17 cellular contexts compared by ENCODE assay signal in genomic region chr11:117931331-117931950, GRCh38. TPM values are rescaled to one million over a fixed set of nuclear protein-coding genes. Genes with fewer than 3 reads are reported as not detected.
DNase-seq lines count a peak whose midpoint lies in the region; ATAC-seq lines count a peak whose summit lies in the region.
"Had no signal": no experiment of that assay in that cellular context is flagged by ENCODE, and none has a peak within 500 bp of the region (broad histone marks: within the 10 kb centered on the region; RNA-seq: fewer than 3 reads in every experiment).

No MANE protein-coding gene starts in this region.

- CTCF ChIA-PET in activated naive CD4-positive, alpha-beta T cell treated with anti-CD3 and anti-CD28 coated beads for 36 hours (lab: Charles Lee), result interaction anchor here (1.2 to 5.6 kb wide), 5 partner anchors 12 to 124 kb away, joined by 3 to 53 read pairs (median 8); no protein-coding TSS in a partner anchor
- CTCF ChIA-PET in activated CD4-positive, alpha-beta memory T cell treated with anti-CD3 and anti-CD28 coated beads for 36 hours (lab: Charles Lee), result interaction anchor here (1.0 to 6.3 kb wide), 6 partner anchors 12 to 124 kb away, joined by 3 to 53 read pairs (median 7); no protein-coding TSS in a partner anchor

- intact Hi-C loops in activated naive CD4-positive, alpha-beta T cell treated with anti-CD3 and anti-CD28 coated beads for 36 hours (cut with micrococcal nuclease), result no loop called here
- intact Hi-C loops in activated CD4-positive, alpha-beta memory T cell treated with anti-CD3 and anti-CD28 coated beads for 36 hours (cut with micrococcal nuclease), result loop anchor here (2.0 to 5.0 kb wide), 2 partner anchors 15 to 121 kb away; no protein-coding TSS in a partner anchor

- peak overlapping the region; percentile 20 for H3K27ac Mint-ChIP-seq in activated naive CD4-positive, alpha-beta T cell treated with anti-CD3 and anti-CD28 coated beads for 36 hours
- peak overlapping the region; percentile 51 for H3K27ac Mint-ChIP-seq in activated CD4-positive, alpha-beta memory T cell treated with anti-CD3 and anti-CD28 coated beads for 36 hours
- peak overlapping the region; percentile 99 for H3K27ac Mint-ChIP-seq in stimulated activated naive CD8-positive, alpha-beta T cell treated with anti-CD3 and anti-CD28 coated beads, Interleukin-15, Interleukin-2, amounts not matched to agents 100 ng/mL and 50 ng/mL, for 24 hours

- POLR2A ChIA-PET in activated CD4-positive, alpha-beta memory T cell treated with anti-CD3 and anti-CD28 coated beads for 36 hours (lab: Charles Lee), result interaction anchor here (0.8 to 1.5 kb wide), 4 partner anchors 12 to 56 kb away, joined by 3 to 6 read pairs (median 3); partner anchors contain the start of gene FXYD6

- H3K27me3 Mint-ChIP-seq in activated naive CD4-positive, alpha-beta T cell treated with anti-CD3 and anti-CD28 coated beads for 36 hours (ENCODE audit: low read depth), result no peaks in the 10 kb centered on the region
- H3K27me3 Mint-ChIP-seq in activated CD4-positive, alpha-beta memory T cell treated with anti-CD3 and anti-CD28 coated beads for 36 hours, result no peaks in the 10 kb centered on the region
- H3K27me3 Mint-ChIP-seq in stimulated activated naive CD8-positive, alpha-beta T cell treated with anti-CD3 and anti-CD28 coated beads, Interleukin-15, Interleukin-2, amounts not matched to agents 100 ng/mL and 50 ng/mL, for 24 hours, result peaks cover 3% of the 10 kb centered on the region

- H3K9me3 Mint-ChIP-seq in activated naive CD4-positive, alpha-beta T cell treated with anti-CD3 and anti-CD28 coated beads for 36 hours, result no peaks in the 10 kb centered on the region
- no peaks in the 10 kb centered on the region for H3K9me3 Mint-ChIP-seq in activated CD4-positive, alpha-beta memory T cell treated with anti-CD3 and anti-CD28 coated beads for 36 hours
- no peaks in the 10 kb centered on the region for H3K9me3 Mint-ChIP-seq in stimulated activated naive CD8-positive, alpha-beta T cell treated with anti-CD3 and anti-CD28 coated beads, Interleukin-15, Interleukin-2, amounts not matched to agents 100 ng/mL and 50 ng/mL, for 24 hours

- DNase-seq in activated naive CD4-positive, alpha-beta T cell treated with anti-CD3 and anti-CD28 coated beads for 36 hours, result no peak
- DNase-seq in activated naive CD4-positive, alpha-beta T cell treated with Interleukin-2 at 50 U/mL for 16 hours, result no peak
- DNase-seq in activated CD4-positive, alpha-beta memory T cell treated with anti-CD3 and anti-CD28 coated beads for 36 hours, result no peak
- DNase-seq in left lobe of liver (ENCODE audit: low spot score) (no peak), cerebellum (ENCODE audit: low spot score) (no peak)
- no peak for DNase-seq in NK-92 treated with Interleukin-12 subunit alpha and Interleukin-12 subunit beta, amount 100 ng/mL, for 24 hours (lab: John Stamatoyannopoulos, UW)
- DNase-seq: activated CD4-positive, alpha-beta T cell treated with anti-CD3 and anti-CD28 coated beads for 4 hours; Calu3; H7; hypothalamus; left cardiac atrium; MM.1S; NCI-H2029; T1000 had no signal

- peaks cover 47% of the 10 kb centered on the region for H3K4me1 Mint-ChIP-seq in activated naive CD4-positive, alpha-beta T cell treated with anti-CD3 and anti-CD28 coated beads for 36 hours (ENCODE audit: low read depth)
- peaks cover 49% of the 10 kb centered on the region for H3K4me1 Mint-ChIP-seq in activated CD4-positive, alpha-beta memory T cell treated with anti-CD3 and anti-CD28 coated beads for 36 hours (ENCODE audit: low read depth)
- H3K4me1 Mint-ChIP-seq in stimulated activated naive CD8-positive, alpha-beta T cell treated with anti-CD3 and anti-CD28 coated beads, Interleukin-15, Interleukin-2, amounts not matched to agents 100 ng/mL and 50 ng/mL, for 24 hours (ENCODE audit: low read depth), result peaks cover 84% of the 10 kb centered on the region

- peak; percentile 26 for ATAC-seq in left lobe of liver
- ATAC-seq in HG03378 (IDR thresholded peaks at IDR 0.05; ENCODE audit: unreplicated experiment), result no peak

- no peak overlapping the region for H3K4me3 Mint-ChIP-seq in activated naive CD4-positive, alpha-beta T cell treated with anti-CD3 and anti-CD28 coated beads for 36 hours
- no peak overlapping the region for H3K4me3 Mint-ChIP-seq in activated CD4-positive, alpha-beta memory T cell treated with anti-CD3 and anti-CD28 coated beads for 36 hours
- H3K4me3 Mint-ChIP-seq in stimulated activated naive CD8-positive, alpha-beta T cell treated with anti-CD3 and anti-CD28 coated beads, Interleukin-15, Interleukin-2, amounts not matched to agents 100 ng/mL and 50 ng/mL, for 24 hours, result peak overlapping the region; percentile 67

- no peaks in the 10 kb centered on the region for H3K36me3 Mint-ChIP-seq in activated naive CD4-positive, alpha-beta T cell treated with anti-CD3 and anti-CD28 coated beads for 36 hours (ENCODE audit: low read depth)
- H3K36me3 Mint-ChIP-seq in activated CD4-positive, alpha-beta memory T cell treated with anti-CD3 and anti-CD28 coated beads for 36 hours, result no peaks in the 10 kb centered on the region
- H3K36me3 Mint-ChIP-seq in stimulated activated naive CD8-positive, alpha-beta T cell treated with anti-CD3 and anti-CD28 coated beads, Interleukin-15, Interleukin-2, amounts not matched to agents 100 ng/mL and 50 ng/mL, for 24 hours (ENCODE audit: low read depth), result no peaks in the 10 kb centered on the region

RNA-seq across cellular contexts. Expression of gene TMPRSS13, which starts 2.2 kb away (rescaled TPM):
- total RNA-seq in activated naive CD4-positive, alpha-beta T cell treated with anti-CD3 and anti-CD28 coated beads for 36 hours, result under 1 TPM; 0.15 to 0.21 TPM
- 1 to 10 TPM; 2.0 to 2.6 TPM for total RNA-seq in activated CD4-positive, alpha-beta memory T cell treated with anti-CD3 and anti-CD28 coated beads for 36 hours
- 0.15 TPM for total RNA-seq in left lobe of liver
- total RNA-seq in cerebellum, result 0.09 TPM

RNA-seq across cellular contexts. Expression of gene IL10RA, which starts 54.8 kb away (rescaled TPM):
- 10 to 100 TPM; 11.3 to 16.1 TPM for total RNA-seq in activated naive CD4-positive, alpha-beta T cell treated with anti-CD3 and anti-CD28 coated beads for 36 hours
- 100 to 1,000 TPM; 114 to 117 TPM for total RNA-seq in activated CD4-positive, alpha-beta memory T cell treated with anti-CD3 and anti-CD28 coated beads for 36 hours
- total RNA-seq in left lobe of liver, result 7.8 TPM
- total RNA-seq in cerebellum, result 3.0 TPM
- total RNA-seq: bronchial epithelial cell, H7 had no signal

RNA-seq across cellular contexts. Expression of gene FXYD6, which starts 55.0 kb away (rescaled TPM):
- not detected for total RNA-seq in activated naive CD4-positive, alpha-beta T cell treated with anti-CD3 and anti-CD28 coated beads for 36 hours
- total RNA-seq in activated CD4-positive, alpha-beta memory T cell treated with anti-CD3 and anti-CD28 coated beads for 36 hours, result under 1 TPM; 0.26 to 0.61 TPM
- 10.4 TPM for total RNA-seq in left lobe of liver
- 93.6 TPM for total RNA-seq in cerebellum
- total RNA-seq: bronchial epithelial cell had no signal

Comparison
In these comparisons a context has a peak if more than half of its experiments do, and no peak if none do; other contexts are left out.
1. H3K27ac Mint-ChIP-seq: peak in every context shown above with its lines; median percentile 99 in stimulated activated naive CD8-positive, alpha-beta T cell treated with anti-CD3 and anti-CD28 coated beads, Interleukin-15, Interleukin-2, amounts not matched to agents 100 ng/mL and 50 ng/mL, for 24 hours; 51 in activated CD4-positive, alpha-beta memory T cell treated with anti-CD3 and anti-CD28 coated beads for 36 hours; 20 in activated naive CD4-positive, alpha-beta T cell treated with anti-CD3 and anti-CD28 coated beads for 36 hours.
2. RNA of gene IL10RA, which starts 54.8 kb away (total RNA-seq): 114 to 117 TPM in activated CD4-positive, alpha-beta memory T cell treated with anti-CD3 and anti-CD28 coated beads for 36 hours; 11.3 to 16.1 TPM in activated naive CD4-positive, alpha-beta T cell treated with anti-CD3 and anti-CD28 coated beads for 36 hours, 7.8 TPM in left lobe of liver (single experiment) and 3.0 TPM in cerebellum (single experiment); every median in the first group is over 4 times any median in the second.